ENCODE assay signal across 2 cellular contexts in the genomic region with DNA sequence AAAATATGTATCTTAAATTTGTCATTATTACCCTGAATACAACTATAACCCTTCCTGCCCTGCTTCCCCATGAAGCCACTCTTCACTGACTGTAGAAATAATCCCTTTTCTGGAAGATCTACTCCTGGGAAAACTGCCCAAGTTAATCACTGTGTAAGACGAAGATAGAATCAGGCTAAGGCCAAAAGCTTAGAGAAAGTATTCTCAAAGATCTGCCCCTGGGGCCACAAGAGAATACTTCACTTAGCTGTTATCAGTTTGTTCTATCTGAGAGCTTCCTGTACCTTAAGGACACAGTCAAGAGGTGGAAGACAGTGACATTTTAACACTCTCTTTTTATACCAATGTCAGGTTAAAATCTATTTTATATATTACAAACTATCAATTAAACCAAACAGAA.
TF ChIP-seq lines count a peak whose summit lies in the region.

No MANE protein-coding gene starts in this region.

TF ChIP-seq in A549, 52 proteins besides CTCF, POLR2A, EP300 and RAD21:
- TF ChIP-seq, protein P1, sequence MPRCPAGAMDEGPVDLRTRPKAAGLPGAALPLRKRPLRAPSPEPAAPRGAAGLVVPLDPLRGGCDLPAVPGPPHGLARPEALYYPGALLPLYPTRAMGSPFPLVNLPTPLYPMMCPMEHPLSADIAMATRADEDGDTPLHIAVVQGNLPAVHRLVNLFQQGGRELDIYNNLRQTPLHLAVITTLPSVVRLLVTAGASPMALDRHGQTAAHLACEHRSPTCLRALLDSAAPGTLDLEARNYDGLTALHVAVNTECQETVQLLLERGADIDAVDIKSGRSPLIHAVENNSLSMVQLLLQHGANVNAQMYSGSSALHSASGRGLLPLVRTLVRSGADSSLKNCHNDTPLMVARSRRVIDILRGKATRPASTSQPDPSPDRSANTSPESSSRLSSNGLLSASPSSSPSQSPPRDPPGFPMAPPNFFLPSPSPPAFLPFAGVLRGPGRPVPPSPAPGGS (IDR thresholded peaks at IDR 0.05): no peak
- TF ChIP-seq GATA3 (IDR thresholded peaks at IDR 0.05; ENCODE audit: borderline replicate concordance): peak; percentile 53; the same call in 1 of the 2 replicates

TF ChIP-seq in K562, 482 proteins besides CTCF, POLR2A, EP300 and RAD21:
- 0 out of 2 replicates have a peak, but pooled peaks have one; percentile 25 for TF ChIP-seq DPF2 (IDR thresholded peaks at IDR 0.05)
- TF ChIP-seq HOMEZ (CRISPR knock-in tag; IDR thresholded peaks at IDR 0.05): no peak
